Comparison of ENCODE assay signal across 9 cellular contexts in the genomic region with DNA sequence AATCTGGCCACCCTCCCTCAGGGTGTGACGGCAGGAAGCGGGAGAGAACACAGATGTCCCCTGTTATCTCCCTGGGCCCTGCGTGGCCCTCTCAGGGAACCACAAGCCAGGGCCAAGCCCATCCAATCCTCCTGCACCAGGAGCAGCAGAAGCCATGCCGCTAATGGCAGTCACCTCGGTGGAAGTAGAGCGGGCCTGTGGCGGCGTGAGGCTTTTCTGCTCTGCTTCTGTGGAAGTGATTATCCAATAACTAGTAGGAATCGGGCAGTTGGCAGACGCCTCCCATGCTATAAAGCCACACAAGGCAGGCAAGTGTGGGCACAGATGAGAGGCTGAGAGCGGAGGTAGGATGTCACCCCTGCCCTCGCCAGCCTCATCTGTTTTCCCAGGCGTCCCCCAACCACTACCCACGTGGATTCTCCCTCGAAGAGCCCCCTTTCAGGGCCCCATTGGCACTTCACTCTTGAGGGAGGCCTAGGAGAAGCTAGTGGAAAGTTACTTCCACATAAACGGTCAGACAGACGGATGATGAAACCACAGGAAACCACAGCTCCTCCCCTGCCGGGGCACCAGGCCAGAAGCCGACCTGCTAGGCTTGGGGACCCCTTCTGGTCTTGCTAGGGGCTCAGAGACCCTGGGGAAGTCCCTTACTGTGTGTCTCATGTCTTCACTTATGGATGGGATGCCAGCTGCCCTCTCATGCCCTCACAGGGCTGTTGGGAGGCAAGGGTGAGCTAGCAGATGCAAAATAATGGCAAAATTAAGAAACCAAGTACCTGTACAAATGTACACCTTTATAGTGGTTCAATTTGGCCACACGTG. TPM values are rescaled to one million over a fixed set of nuclear protein-coding genes. Genes with fewer than 3 reads are reported as not detected.
DNase-seq lines count a peak whose midpoint lies in the region; ATAC-seq and TF ChIP-seq lines count a peak whose summit lies in the region.
"Had no signal": no experiment of that assay in that cellular context is flagged by ENCODE, and none has a peak within 500 bp of the region (broad histone marks: within the 10 kb centered on the region; RNA-seq: fewer than 3 reads in every experiment).

No MANE protein-coding gene starts in this region.

- H2AFZ ChIP-seq in mammary epithelial cell (ENCODE audit: low read depth, low read length) = peak overlapping the region; percentile 96

- H3K9me3 ChIP-seq in BLaER1 = no peaks in the 10 kb centered on the region
- no peaks in the 10 kb centered on the region for H3K9me3 ChIP-seq in mammary epithelial cell (replicated peaks; ENCODE audit: insufficient read depth, low read length)
- H3K9me3 ChIP-seq in thymus (ENCODE audit: control insufficient read depth) = no peaks in the 10 kb centered on the region

- DNase-seq in HT1080 (ENCODE audit: low read depth) = peak; percentile 74
- DNase-seq in T-helper 9 cell = peak; percentile 60
- peak; percentile 73 for DNase-seq in mammary epithelial cell
- peak; percentile 78 for DNase-seq in medulla oblongata (ENCODE audit: extremely low spot score)
- no peak for DNase-seq in NCI-H446 treated with DMSO at 0.1 percent for 48 hours (lab: John Stamatoyannopoulos, UW)

- in situ Hi-C loops in mammary epithelial cell (cut with MboI; ENCODE audit: low sequenced_read_pairs in 2 of 2) = loop anchor here in 1 of 2 donors (10.0 kb wide), 1 partner anchor 529 kb away; no protein-coding TSS in a partner anchor

- no peaks in the 10 kb centered on the region for H3K79me2 ChIP-seq in mammary epithelial cell (ENCODE audit: insufficient read depth, low read length)

- peak overlapping the region; percentile 60 for H3K4me3 ChIP-seq in BLaER1
- H3K4me3 ChIP-seq in mammary epithelial cell (replicated peaks in 1 of 3; ENCODE audit: insufficient read depth in 1 of 3, low read depth in 2 of 3, low read length in 3 of 3) = no peak overlapping the region
- H3K4me3 ChIP-seq in thymus (ENCODE audit: low read length) = peak overlapping the region; percentile 28

- TF ChIP-seq CTCF in mammary epithelial cell (conservative IDR thresholded peaks at IDR 0.05 in 1 of 2, IDR thresholded peaks at IDR 0.05 in 1 of 2; ENCODE audit: extremely low read depth in 1 of 2, insufficient read depth in 1 of 2, low read depth in 1 of 2, low read length in 2 of 2) = no peak

- peaks cover 81% of the 10 kb centered on the region for H3K4me1 ChIP-seq in BLaER1
- peaks cover 22% of the 10 kb centered on the region for H3K4me1 ChIP-seq in mammary epithelial cell (ENCODE audit: insufficient read depth, low read length)
- H3K4me1 ChIP-seq in thymus (ENCODE audit: control insufficient read depth, insufficient read depth, low read length) = peaks cover 14% of the 10 kb centered on the region

- 49% methylated on average over 20 of the region's 20 CpGs for WGBS in mammary epithelial cell (ENCODE audit: low coverage, missing lambda C conversion rate)
- 5% methylated on average over 20 of the region's 20 CpGs for WGBS in thymus

- dilution Hi-C loops in mammary epithelial cell (cut with HindIII; ENCODE audit: low sequenced_read_pairs) = no loop called here

- peak; percentile 48 for ATAC-seq in GM19467 (IDR thresholded peaks at IDR 0.05; ENCODE audit: unreplicated experiment)

- CTCF ChIA-PET in mammary epithelial cell (lab: Charles Lee; ENCODE audit: low non-redundant PET) = interaction anchor here (1.1 kb wide), 1 partner anchor 9 kb away, joined by 7 read pairs; no protein-coding TSS in a partner anchor

- H4K20me1 ChIP-seq in BLaER1 = peaks cover 7% of the 10 kb centered on the region; the same call in 1 of the 2 replicates
- no peaks in the 10 kb centered on the region for H4K20me1 ChIP-seq in mammary epithelial cell (ENCODE audit: insufficient read depth, low read length)

- H3K4me2 ChIP-seq in BLaER1 (peak overlapping the region; percentile 92), mammary epithelial cell (ENCODE audit: insufficient read depth, low read depth, low read length) (peak overlapping the region; percentile 42)

- H3K27me3 ChIP-seq in BLaER1 (no peaks in the 10 kb centered on the region), mammary epithelial cell (ENCODE audit: insufficient read depth, low read length) (no peaks in the 10 kb centered on the region), thymus (ENCODE audit: control insufficient read depth, insufficient read depth) (no peaks in the 10 kb centered on the region)

- H3K36me3 ChIP-seq in BLaER1 = no peaks in the 10 kb centered on the region
- H3K36me3 ChIP-seq in mammary epithelial cell (ENCODE audit: insufficient read depth, low read length) = no peaks in the 10 kb centered on the region
- H3K36me3 ChIP-seq in thymus (ENCODE audit: control insufficient read depth, insufficient read depth) = no peaks in the 10 kb centered on the region

- H3K9ac ChIP-seq in BLaER1 (peak overlapping the region; percentile 81), mammary epithelial cell (ENCODE audit: insufficient read depth, low read length) (peak overlapping the region; percentile 58)

- peak overlapping the region; percentile 93 for H3K27ac ChIP-seq in BLaER1
- peak overlapping the region; percentile 76 for H3K27ac ChIP-seq in mammary epithelial cell (ENCODE audit: insufficient read depth, low read depth, low read length)
- peak overlapping the region; percentile 92 for H3K27ac ChIP-seq in thymus (ENCODE audit: low read depth)

- BruUV-seq in mammary epithelial cell (replicated peaks; lab: Mats Ljungman, UMichigan) = TSS peak; percentile 67

- intact Hi-C loops in mammary epithelial cell (cut with micrococcal nuclease) = loop anchor here (2.0 kb wide), 1 partner anchor 53 kb away; no protein-coding TSS in a partner anchor

RNA-seq across cellular contexts. Expression of a gene that starts 18.8 kb away (rescaled TPM):
- 12.1 and 20.4 TPM in 2 replicates for total RNA-seq in HT1080 (2014; rRNA removed; shearing (Covaris generic))
- polyA plus RNA-seq in HT1080 (2015; cell fraction: cytosol; rRNA removed) = 13.1 and 18.7 TPM in 2 replicates
- 3.2 and 12.4 TPM in 2 replicates for polyA plus RNA-seq in HT1080 (2015; cell fraction: nucleus; rRNA removed)
- 1,000 to 10,000 TPM; 1,481 to 1,998 TPM for total RNA-seq in mammary epithelial cell
- polyA plus RNA-seq in mammary epithelial cell (2,487 TPM), thymus (12,473 TPM)
- 1,100 TPM for polyA minus RNA-seq in mammary epithelial cell

RNA-seq across cellular contexts. Expression of a gene that starts 49.7 kb away (rescaled TPM):
- total RNA-seq in HT1080 (2014; rRNA removed; shearing (Covaris generic)) = not detected in 2 replicates
- polyA plus RNA-seq in HT1080 (2015; cell fraction: cytosol; rRNA removed) = not detected in 2 replicates
- polyA plus RNA-seq in HT1080 (2015; cell fraction: nucleus; rRNA removed) = not detected in 2 replicates
- not detected for total RNA-seq in mammary epithelial cell
- not detected for polyA plus RNA-seq in mammary epithelial cell
- not detected for polyA minus RNA-seq in mammary epithelial cell
- 0.78 TPM for polyA plus RNA-seq in thymus
- total RNA-seq: pulmonary artery endothelial cell had no signal

Comparison
In these comparisons a context has a peak if more than half of its experiments do, and no peak if none do; other contexts are left out.
1. H3K4me3 ChIP-seq: peak in BLaER1 (single experiment) and thymus (single experiment); none in mammary epithelial cell (0 of 3).
2. RNA of a gene that starts 18.8 kb away (total RNA-seq): 1,481 to 1,998 TPM in mammary epithelial cell; 12.1 to 20.4 TPM in HT1080; every median in the first group is over 10 times any median in the second.
3. Peak in every context shown above with its lines, with median percentiles within 50 percentile points of each other: H3K27ac ChIP-seq.